1 cellular context compared by ENCODE assay signal in the genomic region with DNA sequence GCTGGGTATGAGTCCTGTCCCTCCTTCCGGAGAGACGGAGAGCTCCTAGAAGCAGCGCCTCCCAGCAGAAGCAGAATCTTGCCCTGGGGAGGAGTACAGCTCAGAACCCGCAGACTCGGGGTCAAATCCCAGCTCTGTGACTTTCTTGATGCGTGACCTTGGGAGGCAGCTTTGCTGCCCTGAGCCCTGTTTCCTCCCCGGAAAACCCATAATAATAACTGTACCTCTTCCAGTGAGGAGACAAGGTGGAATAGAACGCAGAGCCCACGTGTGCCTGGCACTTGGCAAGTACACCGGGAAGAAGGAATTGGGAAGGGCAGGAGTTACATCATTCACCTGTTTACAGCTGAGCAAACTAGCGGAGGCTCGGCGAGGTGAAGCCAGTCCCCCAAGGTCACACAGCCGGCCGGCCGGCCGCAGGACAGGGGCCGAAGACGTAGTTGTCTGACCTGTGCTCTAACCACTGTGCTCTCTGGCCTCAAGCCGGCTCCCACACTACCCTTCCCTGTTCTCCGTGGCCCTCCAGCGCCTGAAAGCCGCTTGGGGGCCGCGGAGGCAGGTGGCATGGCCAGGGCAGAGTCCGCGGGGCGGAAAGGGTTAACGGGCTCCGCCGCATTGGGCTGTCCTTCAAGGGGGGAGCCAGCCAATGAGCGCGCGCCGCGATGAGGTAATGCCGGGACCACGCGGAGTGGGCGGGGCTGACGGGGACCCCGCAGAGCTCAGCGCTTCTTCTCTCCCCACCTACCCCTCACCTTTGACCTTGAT.
TF ChIP-seq lines count a peak whose summit lies in the region.

No MANE protein-coding gene starts in this region.

TF ChIP-seq in HepG2, 621 proteins besides CTCF, POLR2A, EP300 and RAD21 (continued from another document and continues in another):
- TF ChIP-seq, protein P1, sequence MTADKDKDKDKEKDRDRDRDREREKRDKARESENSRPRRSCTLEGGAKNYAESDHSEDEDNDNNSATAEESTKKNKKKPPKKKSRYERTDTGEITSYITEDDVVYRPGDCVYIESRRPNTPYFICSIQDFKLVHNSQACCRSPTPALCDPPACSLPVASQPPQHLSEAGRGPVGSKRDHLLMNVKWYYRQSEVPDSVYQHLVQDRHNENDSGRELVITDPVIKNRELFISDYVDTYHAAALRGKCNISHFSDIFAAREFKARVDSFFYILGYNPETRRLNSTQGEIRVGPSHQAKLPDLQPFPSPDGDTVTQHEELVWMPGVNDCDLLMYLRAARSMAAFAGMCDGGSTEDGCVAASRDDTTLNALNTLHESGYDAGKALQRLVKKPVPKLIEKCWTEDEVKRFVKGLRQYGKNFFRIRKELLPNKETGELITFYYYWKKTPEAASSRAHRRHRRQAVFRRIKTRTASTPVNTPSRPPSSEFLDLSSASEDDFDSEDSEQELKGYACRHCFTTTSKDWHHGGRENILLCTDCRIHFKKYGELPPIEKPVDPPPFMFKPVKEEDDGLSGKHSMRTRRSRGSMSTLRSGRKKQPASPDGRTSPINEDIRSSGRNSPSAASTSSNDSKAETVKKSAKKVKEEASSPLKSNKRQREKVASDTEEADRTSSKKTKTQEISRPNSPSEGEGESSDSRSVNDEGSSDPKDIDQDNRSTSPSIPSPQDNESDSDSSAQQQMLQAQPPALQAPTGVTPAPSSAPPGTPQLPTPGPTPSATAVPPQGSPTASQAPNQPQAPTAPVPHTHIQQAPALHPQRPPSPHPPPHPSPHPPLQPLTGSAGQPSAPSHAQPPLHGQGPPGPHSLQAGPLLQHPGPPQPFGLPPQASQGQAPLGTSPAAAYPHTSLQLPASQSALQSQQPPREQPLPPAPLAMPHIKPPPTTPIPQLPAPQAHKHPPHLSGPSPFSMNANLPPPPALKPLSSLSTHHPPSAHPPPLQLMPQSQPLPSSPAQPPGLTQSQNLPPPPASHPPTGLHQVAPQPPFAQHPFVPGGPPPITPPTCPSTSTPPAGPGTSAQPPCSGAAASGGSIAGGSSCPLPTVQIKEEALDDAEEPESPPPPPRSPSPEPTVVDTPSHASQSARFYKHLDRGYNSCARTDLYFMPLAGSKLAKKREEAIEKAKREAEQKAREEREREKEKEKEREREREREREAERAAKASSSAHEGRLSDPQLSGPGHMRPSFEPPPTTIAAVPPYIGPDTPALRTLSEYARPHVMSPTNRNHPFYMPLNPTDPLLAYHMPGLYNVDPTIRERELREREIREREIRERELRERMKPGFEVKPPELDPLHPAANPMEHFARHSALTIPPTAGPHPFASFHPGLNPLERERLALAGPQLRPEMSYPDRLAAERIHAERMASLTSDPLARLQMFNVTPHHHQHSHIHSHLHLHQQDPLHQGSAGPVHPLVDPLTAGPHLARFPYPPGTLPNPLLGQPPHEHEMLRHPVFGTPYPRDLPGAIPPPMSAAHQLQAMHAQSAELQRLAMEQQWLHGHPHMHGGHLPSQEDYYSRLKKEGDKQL (CRISPR knock-in tag; IDR thresholded peaks at IDR 0.05; ENCODE audit: low read depth), result peak; percentile 36; the same call in 1 of the 2 replicates
- TF ChIP-seq POGZ (CRISPR knock-in tag; IDR thresholded peaks at IDR 0.05) (peak; percentile 47; the same call in 1 of the 2 replicates), RFXANK (CRISPR knock-in tag; IDR thresholded peaks at IDR 0.05) (no peak), HOXA9 (CRISPR knock-in tag; IDR thresholded peaks at IDR 0.05; ENCODE audit: borderline replicate concordance) (no peak), WIZ (CRISPR knock-in tag; IDR thresholded peaks at IDR 0.05) (no peak), THYN1 (CRISPR knock-in tag; IDR thresholded peaks at IDR 0.05; ENCODE audit: borderline replicate concordance, low read depth) (no peak), ZNF749 (CRISPR knock-in tag; IDR thresholded peaks at IDR 0.05; ENCODE audit: borderline replicate concordance) (no peak), ZNF558 (CRISPR knock-in tag; IDR thresholded peaks at IDR 0.05; ENCODE audit: borderline replicate concordance) (no peak; the same call in 1 of the 2 replicates), ZNF788 (CRISPR knock-in tag; IDR thresholded peaks at IDR 0.05; ENCODE audit: borderline replicate concordance) (no peak), NFKBIZ (CRISPR knock-in tag; IDR thresholded peaks at IDR 0.05) (no peak; the same call in 1 of the 2 replicates), HDAC1 (CRISPR knock-in tag; IDR thresholded peaks at IDR 0.05) (peak; percentile 89), ZMAT3 (CRISPR knock-in tag; conservative IDR thresholded peaks at IDR 0.05) (no peak), ZNF780A (CRISPR knock-in tag; IDR thresholded peaks at IDR 0.05) (0 out of 2 replicates have a peak, but pooled peaks have one; percentile 28), SNAI1 (CRISPR knock-in tag; IDR thresholded peaks at IDR 0.05; ENCODE audit: borderline replicate concordance) (0 out of 2 replicates have a peak, but pooled peaks have one; percentile 24), NR1H2 (CRISPR knock-in tag; IDR thresholded peaks at IDR 0.05; ENCODE audit: borderline replicate concordance, low read depth) (no peak), RORA (CRISPR knock-in tag; IDR thresholded peaks at IDR 0.05) (no peak), SCMH1 (CRISPR knock-in tag; IDR thresholded peaks at IDR 0.05; ENCODE audit: borderline replicate concordance) (no peak), ZBTB20 (CRISPR knock-in tag; IDR thresholded peaks at IDR 0.05; ENCODE audit: borderline replicate concordance, low read depth) (no peak), ZNF3 (CRISPR knock-in tag; IDR thresholded peaks at IDR 0.05) (0 out of 2 replicates have a peak, but pooled peaks have one; percentile 46), AGO2 (optimal IDR thresholded peaks at IDR 0.05; ENCODE audit: low read depth, low read length) (no peak), NFIB (CRISPR knock-in tag; IDR thresholded peaks at IDR 0.05; ENCODE audit: borderline replicate concordance) (no peak), ZSCAN25 (CRISPR knock-in tag; IDR thresholded peaks at IDR 0.05) (peak; percentile 87), ADNP (CRISPR knock-in tag; IDR thresholded peaks at IDR 0.05) (peak; percentile 98), ZNF468 (CRISPR knock-in tag; IDR thresholded peaks at IDR 0.05) (no peak), PAX8 (CRISPR knock-in tag; IDR thresholded peaks at IDR 0.05; ENCODE audit: borderline replicate concordance) (no peak), NFRKB (IDR thresholded peaks at IDR 0.05) (no peak), ZFP41 (CRISPR knock-in tag; IDR thresholded peaks at IDR 0.05; ENCODE audit: borderline replicate concordance) (no peak), RBAK (CRISPR knock-in tag; IDR thresholded peaks at IDR 0.05) (no peak)
- TF ChIP-seq, protein P2, sequence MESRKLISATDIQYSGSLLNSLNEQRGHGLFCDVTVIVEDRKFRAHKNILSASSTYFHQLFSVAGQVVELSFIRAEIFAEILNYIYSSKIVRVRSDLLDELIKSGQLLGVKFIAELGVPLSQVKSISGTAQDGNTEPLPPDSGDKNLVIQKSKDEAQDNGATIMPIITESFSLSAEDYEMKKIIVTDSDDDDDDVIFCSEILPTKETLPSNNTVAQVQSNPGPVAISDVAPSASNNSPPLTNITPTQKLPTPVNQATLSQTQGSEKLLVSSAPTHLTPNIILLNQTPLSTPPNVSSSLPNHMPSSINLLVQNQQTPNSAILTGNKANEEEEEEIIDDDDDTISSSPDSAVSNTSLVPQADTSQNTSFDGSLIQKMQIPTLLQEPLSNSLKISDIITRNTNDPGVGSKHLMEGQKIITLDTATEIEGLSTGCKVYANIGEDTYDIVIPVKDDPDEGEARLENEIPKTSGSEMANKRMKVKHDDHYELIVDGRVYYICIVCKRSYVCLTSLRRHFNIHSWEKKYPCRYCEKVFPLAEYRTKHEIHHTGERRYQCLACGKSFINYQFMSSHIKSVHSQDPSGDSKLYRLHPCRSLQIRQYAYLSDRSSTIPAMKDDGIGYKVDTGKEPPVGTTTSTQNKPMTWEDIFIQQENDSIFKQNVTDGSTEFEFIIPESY (CRISPR knock-in tag; IDR thresholded peaks at IDR 0.05), result no peak; the same call in 1 of the 2 replicates
- TF ChIP-seq, protein P3, sequence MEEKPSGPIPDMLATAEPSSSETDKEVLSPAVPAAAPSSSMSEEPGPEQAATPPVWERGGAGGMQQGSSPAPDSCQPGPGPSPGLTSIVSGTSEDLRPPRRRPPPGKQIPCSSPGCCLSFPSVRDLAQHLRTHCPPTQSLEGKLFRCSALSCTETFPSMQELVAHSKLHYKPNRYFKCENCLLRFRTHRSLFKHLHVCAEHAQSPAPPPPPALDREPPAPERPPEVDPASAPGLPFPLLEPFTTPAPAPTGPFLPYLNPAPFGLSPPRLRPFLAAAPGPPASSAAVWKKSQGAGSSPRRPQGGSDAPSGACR (CRISPR knock-in tag; IDR thresholded peaks at IDR 0.05), result no peak; the same call in 1 of the 2 replicates
- TF ChIP-seq, protein P4, sequence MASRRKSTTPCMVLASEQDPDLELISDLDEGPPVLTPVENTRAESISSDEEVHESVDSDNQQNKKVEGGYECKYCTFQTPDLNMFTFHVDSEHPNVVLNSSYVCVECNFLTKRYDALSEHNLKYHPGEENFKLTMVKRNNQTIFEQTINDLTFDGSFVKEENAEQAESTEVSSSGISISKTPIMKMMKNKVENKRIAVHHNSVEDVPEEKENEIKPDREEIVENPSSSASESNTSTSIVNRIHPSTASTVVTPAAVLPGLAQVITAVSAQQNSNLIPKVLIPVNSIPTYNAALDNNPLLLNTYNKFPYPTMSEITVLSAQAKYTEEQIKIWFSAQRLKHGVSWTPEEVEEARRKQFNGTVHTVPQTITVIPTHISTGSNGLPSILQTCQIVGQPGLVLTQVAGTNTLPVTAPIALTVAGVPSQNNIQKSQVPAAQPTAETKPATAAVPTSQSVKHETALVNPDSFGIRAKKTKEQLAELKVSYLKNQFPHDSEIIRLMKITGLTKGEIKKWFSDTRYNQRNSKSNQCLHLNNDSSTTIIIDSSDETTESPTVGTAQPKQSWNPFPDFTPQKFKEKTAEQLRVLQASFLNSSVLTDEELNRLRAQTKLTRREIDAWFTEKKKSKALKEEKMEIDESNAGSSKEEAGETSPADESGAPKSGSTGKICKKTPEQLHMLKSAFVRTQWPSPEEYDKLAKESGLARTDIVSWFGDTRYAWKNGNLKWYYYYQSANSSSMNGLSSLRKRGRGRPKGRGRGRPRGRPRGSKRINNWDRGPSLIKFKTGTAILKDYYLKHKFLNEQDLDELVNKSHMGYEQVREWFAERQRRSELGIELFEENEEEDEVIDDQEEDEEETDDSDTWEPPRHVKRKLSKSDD (CRISPR knock-in tag; IDR thresholded peaks at IDR 0.05; ENCODE audit: low read depth), result no peak
- TF ChIP-seq, protein P5, sequence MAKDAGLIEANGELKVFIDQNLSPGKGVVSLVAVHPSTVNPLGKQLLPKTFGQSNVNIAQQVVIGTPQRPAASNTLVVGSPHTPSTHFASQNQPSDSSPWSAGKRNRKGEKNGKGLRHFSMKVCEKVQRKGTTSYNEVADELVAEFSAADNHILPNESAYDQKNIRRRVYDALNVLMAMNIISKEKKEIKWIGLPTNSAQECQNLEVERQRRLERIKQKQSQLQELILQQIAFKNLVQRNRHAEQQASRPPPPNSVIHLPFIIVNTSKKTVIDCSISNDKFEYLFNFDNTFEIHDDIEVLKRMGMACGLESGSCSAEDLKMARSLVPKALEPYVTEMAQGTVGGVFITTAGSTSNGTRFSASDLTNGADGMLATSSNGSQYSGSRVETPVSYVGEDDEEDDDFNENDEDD (CRISPR knock-in tag; IDR thresholded peaks at IDR 0.05; ENCODE audit: borderline replicate concordance), result peak; percentile 33; the same call in 1 of the 2 replicates
- TF ChIP-seq, protein P6, sequence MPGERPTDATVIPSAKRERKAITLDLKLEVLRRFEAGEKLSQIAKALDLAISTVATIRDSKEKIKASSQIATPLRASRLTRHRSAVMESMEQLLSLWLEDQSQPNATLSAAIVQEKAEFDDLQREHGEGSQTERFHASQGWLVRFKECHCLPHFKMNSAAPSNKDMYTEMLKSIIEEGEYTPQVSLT (CRISPR knock-in tag; IDR thresholded peaks at IDR 0.05; ENCODE audit: borderline replicate concordance, low read depth), result no peak
- TF ChIP-seq, protein P7, sequence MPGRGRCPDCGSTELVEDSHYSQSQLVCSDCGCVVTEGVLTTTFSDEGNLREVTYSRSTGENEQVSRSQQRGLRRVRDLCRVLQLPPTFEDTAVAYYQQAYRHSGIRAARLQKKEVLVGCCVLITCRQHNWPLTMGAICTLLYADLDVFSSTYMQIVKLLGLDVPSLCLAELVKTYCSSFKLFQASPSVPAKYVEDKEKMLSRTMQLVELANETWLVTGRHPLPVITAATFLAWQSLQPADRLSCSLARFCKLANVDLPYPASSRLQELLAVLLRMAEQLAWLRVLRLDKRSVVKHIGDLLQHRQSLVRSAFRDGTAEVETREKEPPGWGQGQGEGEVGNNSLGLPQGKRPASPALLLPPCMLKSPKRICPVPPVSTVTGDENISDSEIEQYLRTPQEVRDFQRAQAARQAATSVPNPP (CRISPR knock-in tag; IDR thresholded peaks at IDR 0.05), result no peak
- TF ChIP-seq, protein P8, sequence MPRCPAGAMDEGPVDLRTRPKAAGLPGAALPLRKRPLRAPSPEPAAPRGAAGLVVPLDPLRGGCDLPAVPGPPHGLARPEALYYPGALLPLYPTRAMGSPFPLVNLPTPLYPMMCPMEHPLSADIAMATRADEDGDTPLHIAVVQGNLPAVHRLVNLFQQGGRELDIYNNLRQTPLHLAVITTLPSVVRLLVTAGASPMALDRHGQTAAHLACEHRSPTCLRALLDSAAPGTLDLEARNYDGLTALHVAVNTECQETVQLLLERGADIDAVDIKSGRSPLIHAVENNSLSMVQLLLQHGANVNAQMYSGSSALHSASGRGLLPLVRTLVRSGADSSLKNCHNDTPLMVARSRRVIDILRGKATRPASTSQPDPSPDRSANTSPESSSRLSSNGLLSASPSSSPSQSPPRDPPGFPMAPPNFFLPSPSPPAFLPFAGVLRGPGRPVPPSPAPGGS (CRISPR knock-in tag; IDR thresholded peaks at IDR 0.05), result no peak
- TF ChIP-seq, protein P9, sequence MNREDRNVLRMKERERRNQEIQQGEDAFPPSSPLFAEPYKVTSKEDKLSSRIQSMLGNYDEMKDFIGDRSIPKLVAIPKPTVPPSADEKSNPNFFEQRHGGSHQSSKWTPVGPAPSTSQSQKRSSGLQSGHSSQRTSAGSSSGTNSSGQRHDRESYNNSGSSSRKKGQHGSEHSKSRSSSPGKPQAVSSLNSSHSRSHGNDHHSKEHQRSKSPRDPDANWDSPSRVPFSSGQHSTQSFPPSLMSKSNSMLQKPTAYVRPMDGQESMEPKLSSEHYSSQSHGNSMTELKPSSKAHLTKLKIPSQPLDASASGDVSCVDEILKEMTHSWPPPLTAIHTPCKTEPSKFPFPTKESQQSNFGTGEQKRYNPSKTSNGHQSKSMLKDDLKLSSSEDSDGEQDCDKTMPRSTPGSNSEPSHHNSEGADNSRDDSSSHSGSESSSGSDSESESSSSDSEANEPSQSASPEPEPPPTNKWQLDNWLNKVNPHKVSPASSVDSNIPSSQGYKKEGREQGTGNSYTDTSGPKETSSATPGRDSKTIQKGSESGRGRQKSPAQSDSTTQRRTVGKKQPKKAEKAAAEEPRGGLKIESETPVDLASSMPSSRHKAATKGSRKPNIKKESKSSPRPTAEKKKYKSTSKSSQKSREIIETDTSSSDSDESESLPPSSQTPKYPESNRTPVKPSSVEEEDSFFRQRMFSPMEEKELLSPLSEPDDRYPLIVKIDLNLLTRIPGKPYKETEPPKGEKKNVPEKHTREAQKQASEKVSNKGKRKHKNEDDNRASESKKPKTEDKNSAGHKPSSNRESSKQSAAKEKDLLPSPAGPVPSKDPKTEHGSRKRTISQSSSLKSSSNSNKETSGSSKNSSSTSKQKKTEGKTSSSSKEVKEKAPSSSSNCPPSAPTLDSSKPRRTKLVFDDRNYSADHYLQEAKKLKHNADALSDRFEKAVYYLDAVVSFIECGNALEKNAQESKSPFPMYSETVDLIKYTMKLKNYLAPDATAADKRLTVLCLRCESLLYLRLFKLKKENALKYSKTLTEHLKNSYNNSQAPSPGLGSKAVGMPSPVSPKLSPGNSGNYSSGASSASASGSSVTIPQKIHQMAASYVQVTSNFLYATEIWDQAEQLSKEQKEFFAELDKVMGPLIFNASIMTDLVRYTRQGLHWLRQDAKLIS (CRISPR knock-in tag; IDR thresholded peaks at IDR 0.05), result 0 out of 2 replicates have a peak, but pooled peaks have one; percentile 22
- TF ChIP-seq, protein P10, sequence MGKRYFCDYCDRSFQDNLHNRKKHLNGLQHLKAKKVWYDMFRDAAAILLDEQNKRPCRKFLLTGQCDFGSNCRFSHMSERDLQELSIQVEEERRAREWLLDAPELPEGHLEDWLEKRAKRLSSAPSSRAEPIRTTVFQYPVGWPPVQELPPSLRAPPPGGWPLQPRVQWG (CRISPR knock-in tag; IDR thresholded peaks at IDR 0.05; ENCODE audit: borderline replicate concordance, low read depth), result no peak
